17 cellular contexts compared by ENCODE assay signal in the genomic region with DNA sequence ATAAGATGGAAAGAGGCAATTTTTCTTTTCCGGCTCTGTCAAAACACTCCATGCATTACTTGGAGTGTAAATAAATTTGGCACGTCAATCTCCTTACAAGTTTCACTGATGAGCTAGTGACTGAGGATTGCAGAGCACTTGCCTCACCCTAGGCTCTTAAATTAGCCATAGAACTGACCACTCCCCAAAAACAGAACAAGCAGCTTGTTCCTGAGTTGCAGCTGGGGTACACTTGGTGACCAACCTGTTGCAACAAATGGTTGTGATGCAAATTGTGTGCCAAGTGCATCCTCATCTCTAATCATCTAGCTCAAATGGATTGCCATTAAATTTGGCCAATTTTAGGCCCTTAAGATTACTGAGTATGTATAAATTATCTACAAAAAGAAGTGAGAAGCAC.
DNase-seq lines count a peak whose midpoint lies in the region; ATAC-seq and TF ChIP-seq lines count a peak whose summit lies in the region.
"Had no signal": no experiment of that assay in that cellular context is flagged by ENCODE, and none has a peak within 500 bp of the region (broad histone marks: within the 10 kb centered on the region; RNA-seq: fewer than 3 reads in every experiment).

No MANE protein-coding gene starts in this region.

- 78% methylated on average over 2 of the region's 2 CpGs for WGBS in mammary epithelial cell (ENCODE audit: low coverage, missing lambda C conversion rate)
- WGBS in IMR-90 (ENCODE audit: extremely low coverage in 2 of 2, insufficient read length in 1 of 2), 2 experiments = 100% methylated on average over 1 of the region's 2 CpGs; no CpG with 5 or more reads in 1 of the 2 experiments
- 93 to 98% (median 96%) methylated on average over 2 of the region's 2 CpGs for WGBS in adrenal gland, 4 donors

- peak overlapping the region; percentile 48; the same call in 1 of the 2 replicates for H3K14ac ChIP-seq in IMR-90 (replicated peaks; ENCODE audit: low read depth, low read length)

- H3K27me3 ChIP-seq in mammary epithelial cell (ENCODE audit: insufficient read depth, low read length) = no peaks in the 10 kb centered on the region
- no peaks in the 10 kb centered on the region for H3K27me3 ChIP-seq in IMR-90 (ENCODE audit: control insufficient read depth, insufficient read depth, low read length)
- H3K27me3 ChIP-seq in upper lobe of right lung = no peaks in the 10 kb centered on the region
- H3K27me3 ChIP-seq in adrenal gland = no peaks in the 10 kb centered on the region
- H3K27me3 ChIP-seq in MM.1S (replicated peaks; ENCODE audit: insufficient read depth, low read length) = no peaks in the 10 kb centered on the region

- no peak overlapping the region for H3K4ac ChIP-seq in IMR-90 (ENCODE audit: low read depth, low read length)

- H3K56ac ChIP-seq in IMR-90 (ENCODE audit: extremely low read depth, insufficient read depth, low read length) = no peak overlapping the region

- H4K5ac ChIP-seq in IMR-90 (ENCODE audit: low read depth, low read length) = no peak overlapping the region

- no peak for TF ChIP-seq CTCF in MCF 10A (IDR thresholded peaks at IDR 0.05; ENCODE audit: unreplicated experiment)
- TF ChIP-seq CTCF in mammary epithelial cell (conservative IDR thresholded peaks at IDR 0.05 in 1 of 2, IDR thresholded peaks at IDR 0.05 in 1 of 2; ENCODE audit: extremely low read depth in 1 of 2, insufficient read depth in 1 of 2, low read depth in 1 of 2, low read length in 2 of 2) = no peak
- TF ChIP-seq CTCF in IMR-90 (conservative IDR thresholded peaks at IDR 0.05; ENCODE audit: low read depth, low read length) = no peak
- no peak for TF ChIP-seq CTCF in upper lobe of right lung (IDR thresholded peaks at IDR 0.05)
- no peak for TF ChIP-seq CTCF in adrenal gland (IDR thresholded peaks at IDR 0.05)
- TF ChIP-seq CTCF in MM.1S (IDR thresholded peaks at IDR 0.05; ENCODE audit: low read length) = no peak

- no peak overlapping the region for H2BK20ac ChIP-seq in IMR-90 (ENCODE audit: low read depth, low read length)

- H3K27me3 Mint-ChIP-seq in MCF 10A (ENCODE audit: insufficient read depth, unreplicated experiment) = no peaks in the 10 kb centered on the region

- DNase-seq in MCF 10A (ENCODE audit: unreplicated experiment) = no peak
- DNase-seq in mammary epithelial cell = no peak
- DNase-seq in IMR-90 = no peak
- peak; percentile 78 for DNase-seq in myocyte (ENCODE audit: low read depth)
- no peak for DNase-seq in upper lobe of right lung
- DNase-seq in adrenal gland = no peak
- DNase-seq in MM.1S = no peak
- DNase-seq: 8988T; C1 segment of cervical spinal cord; Caco-2; CD8-positive, alpha-beta T cell; DMS153; DND-41; GM23248; H7; HCEC 1CT had no signal

- in situ Hi-C loops in mammary epithelial cell (cut with MboI; ENCODE audit: low sequenced_read_pairs in 2 of 2) = no loop called here
- in situ Hi-C loops in IMR-90 (cut with MboI; ENCODE audit: low sequenced_read_pairs) = no loop called here

- no peak overlapping the region for H3K18ac ChIP-seq in IMR-90 (ENCODE audit: low read depth, low read length)

- H3K36me3 ChIP-seq in mammary epithelial cell (ENCODE audit: insufficient read depth, low read length) (peaks cover 15% of the 10 kb centered on the region), IMR-90 (ENCODE audit: control insufficient read depth, insufficient read depth, low read length) (peaks cover 31% of the 10 kb centered on the region), upper lobe of right lung (peaks cover 84% of the 10 kb centered on the region), adrenal gland (replicated peaks in 1 of 2) (peaks cover 0 to 51% of the 10 kb centered on the region in 2 donors), MM.1S (replicated peaks; ENCODE audit: insufficient read depth, low read length) (peaks cover 20% of the 10 kb centered on the region)

- ATAC-seq in IMR-90 (ENCODE audit: low read depth) (no peak; the same call in 1 of the 2 replicates), upper lobe of right lung (peak; percentile 44), SK-N-SH treated with all-trans-retinoic acid at 6 μM for 48 hours (no peak)
- ATAC-seq: CD8-positive, alpha-beta T cell had no signal

- no peak overlapping the region for H3K4me3 Mint-ChIP-seq in MCF 10A (ENCODE audit: unreplicated experiment)
- H3K4me3 Mint-ChIP-seq: CD8-positive, alpha-beta T cell had no signal

- no peak overlapping the region for H2AK9ac ChIP-seq in IMR-90 (replicated peaks; ENCODE audit: low read depth, low read length, poor library complexity)

- peaks cover 8% of the 10 kb centered on the region for H3K9me1 ChIP-seq in IMR-90 (ENCODE audit: insufficient read depth, low read length)

- H3K79me1 ChIP-seq in IMR-90 (ENCODE audit: low read depth in 1 of 2, low read length in 2 of 2) = peaks cover 0 to 9% of the 10 kb centered on the region in 2 experiments; a peak in 2 of 4 replicates

- H2AK5ac ChIP-seq in IMR-90 (ENCODE audit: low read depth, low read length) = no peak overlapping the region

- no peaks in the 10 kb centered on the region for H3F3A ChIP-seq in MM.1S (ENCODE audit: insufficient read depth, low read length)

- H3K36me3 Mint-ChIP-seq in MCF 10A (ENCODE audit: insufficient read depth, unreplicated experiment) = peaks cover 86% of the 10 kb centered on the region

- CTCF ChIA-PET in MCF 10A (lab: Yijun Ruan, JAX) (no interaction called here), mammary epithelial cell (lab: Charles Lee; ENCODE audit: low non-redundant PET) (interaction anchor here (0.8 kb wide), 1 partner anchor 89 kb away, joined by 4 read pairs; no protein-coding TSS in a partner anchor), IMR-90 (lab: Yijun Ruan, JAX) (no interaction called here)

- no peak overlapping the region for H2BK15ac ChIP-seq in IMR-90 (ENCODE audit: low read depth, low read length)

- H4K91ac ChIP-seq in IMR-90 (ENCODE audit: insufficient read depth, low read depth, low read length) = no peak overlapping the region

- H3K27ac ChIP-seq in mammary epithelial cell (ENCODE audit: insufficient read depth, low read depth, low read length) (no peak overlapping the region), IMR-90 (ENCODE audit: insufficient read depth, low read length) (no peak overlapping the region), upper lobe of right lung (no peak overlapping the region), adrenal gland (no peak overlapping the region), MM.1S (ENCODE audit: low read length) (no peak overlapping the region)
- H3K27ac ChIP-seq: GM23248 had no signal

- H3K4me3 ChIP-seq in mammary epithelial cell (replicated peaks in 1 of 3; ENCODE audit: insufficient read depth in 1 of 3, low read depth in 2 of 3, low read length in 3 of 3) = no peak overlapping the region
- no peak overlapping the region for H3K4me3 ChIP-seq in IMR-90 (ENCODE audit: insufficient read depth, low read depth, low read length)
- H3K4me3 ChIP-seq in upper lobe of right lung = no peak overlapping the region
- no peak overlapping the region for H3K4me3 ChIP-seq in adrenal gland
- H3K4me3 ChIP-seq in MM.1S (ENCODE audit: low read length) = no peak overlapping the region
- H3K4me3 ChIP-seq: GM23248 had no signal

- H3K4me1 Mint-ChIP-seq in MCF 10A (ENCODE audit: insufficient read depth, unreplicated experiment) = peaks cover 17% of the 10 kb centered on the region

- no peaks in the 10 kb centered on the region for H3K79me2 ChIP-seq in mammary epithelial cell (ENCODE audit: insufficient read depth, low read length)
- H3K79me2 ChIP-seq in MM.1S (ENCODE audit: low read length) = 0 out of 2 replicates have a peak, but pooled peaks cover 3% of the 10 kb centered on the region

- no peak overlapping the region for H4K8ac ChIP-seq in IMR-90 (ENCODE audit: low read depth in 2 of 2, low read length in 2 of 2)

- H3K4me1 ChIP-seq in mammary epithelial cell (ENCODE audit: insufficient read depth, low read length) (no peaks in the 10 kb centered on the region), IMR-90 (ENCODE audit: control insufficient read depth, insufficient read depth, low read length) (peaks cover 2% of the 10 kb centered on the region; the same call in 1 of the 2 replicates), upper lobe of right lung (no peaks in the 10 kb centered on the region), adrenal gland (replicated peaks in 1 of 2) (peaks cover 8 to 20% of the 10 kb centered on the region in 2 donors), MM.1S (ENCODE audit: low read length) (0 out of 2 replicates have a peak, but pooled peaks cover 7% of the 10 kb centered on the region)

- no peak overlapping the region for H2BK120ac ChIP-seq in IMR-90 (ENCODE audit: low read depth, low read length)

- no peaks in the 10 kb centered on the region for H3K9me3 ChIP-seq in mammary epithelial cell (replicated peaks; ENCODE audit: insufficient read depth, low read length)
- H3K9me3 ChIP-seq in IMR-90 (ENCODE audit: control insufficient read depth, insufficient read depth, low read length) = no peaks in the 10 kb centered on the region
- H3K9me3 ChIP-seq in upper lobe of right lung = no peaks in the 10 kb centered on the region
- peaks cover 0 to 7% (median 0%) of the 10 kb centered on the region in 3 donors for H3K9me3 ChIP-seq in adrenal gland (replicated peaks in 1 of 3)
- H3K9me3 ChIP-seq in MM.1S (replicated peaks; ENCODE audit: insufficient read depth, low read length) = no peaks in the 10 kb centered on the region
- H3K9me3 ChIP-seq: Caco-2 had no signal

- dilution Hi-C loops in mammary epithelial cell (cut with HindIII; ENCODE audit: low sequenced_read_pairs) (no loop called here), IMR-90 (cut with HindIII; ENCODE audit: low sequenced_read_pairs, unreplicated experiment) (no loop called here)

- H3K9ac ChIP-seq in mammary epithelial cell (ENCODE audit: insufficient read depth, low read length) (no peak overlapping the region), IMR-90 (ENCODE audit: low read depth, low read length) (no peak overlapping the region), MM.1S (ENCODE audit: low read length) (no peak overlapping the region)
- H3K9ac ChIP-seq: GM23248 had no signal

- peaks cover 7% of the 10 kb centered on the region for H3K9me3 Mint-ChIP-seq in MCF 10A (ENCODE audit: unreplicated experiment)

- H3K4me2 ChIP-seq in mammary epithelial cell (ENCODE audit: insufficient read depth, low read depth, low read length) (no peak overlapping the region), IMR-90 (ENCODE audit: low read depth, low read length) (no peak overlapping the region), MM.1S (ENCODE audit: low read depth, low read length) (no peak overlapping the region)

- no TSS peak for BruUV-seq in MCF 10A (replicated peaks; lab: Mats Ljungman, UMichigan)
- no TSS peak for BruUV-seq in mammary epithelial cell (replicated peaks; lab: Mats Ljungman, UMichigan)
- no TSS peak for BruUV-seq in IMR-90 (replicated peaks; lab: Mats Ljungman, UMichigan)

- TF ChIP-seq POLR2A in IMR-90 (IDR thresholded peaks at IDR 0.05; ENCODE audit: low read depth, low read length) (no peak), adrenal gland (IDR thresholded peaks at IDR 0.05) (no peak)

- no peak overlapping the region for H3K23ac ChIP-seq in IMR-90 (ENCODE audit: low read depth, low read length)

- H3K27ac Mint-ChIP-seq in MCF 10A (ENCODE audit: low read depth, unreplicated experiment) = peak overlapping the region; percentile 7
- H3K27ac Mint-ChIP-seq: CD8-positive, alpha-beta T cell had no signal

- H2AFZ ChIP-seq in mammary epithelial cell (ENCODE audit: low read depth, low read length) (no peak overlapping the region), IMR-90 (replicated peaks; ENCODE audit: low read length, poor library complexity) (no peak overlapping the region), MM.1S (ENCODE audit: low read length) (no peak overlapping the region)
- H2AFZ ChIP-seq: GM23248 had no signal

- intact Hi-C loops in MCF 10A (cut with micrococcal nuclease) = no loop called here
- intact Hi-C loops in mammary epithelial cell (cut with micrococcal nuclease) = no loop called here
- intact Hi-C loops in IMR-90 (cut with micrococcal nuclease) = no loop called here
- intact Hi-C loops in upper lobe of right lung (cut with DNase I) = no loop called here
- intact Hi-C loops in adrenal gland (cut with DNase I) = no loop called here

- TF ChIP-seq RAD21 in IMR-90 (IDR thresholded peaks at IDR 0.05; ENCODE audit: low read length) = no peak

- no peaks in the 10 kb centered on the region for H3K9me2 ChIP-seq in MM.1S (replicated peaks; ENCODE audit: insufficient read depth, low read length)

- no peak overlapping the region for H2BK5ac ChIP-seq in IMR-90 (ENCODE audit: low read depth, low read length, poor library complexity, severe bottlenecking)

- POLR2A ChIA-PET in MCF 10A (lab: Yijun Ruan, JAX) (no interaction called here), IMR-90 (lab: Charles Lee; ENCODE audit: unreplicated experiment) (no interaction called here)

- H4K20me1 ChIP-seq in mammary epithelial cell (ENCODE audit: insufficient read depth, low read length) (no peaks in the 10 kb centered on the region), IMR-90 (ENCODE audit: insufficient read depth, low read length) (no peaks in the 10 kb centered on the region), MM.1S (ENCODE audit: insufficient read depth, low read length) (no peaks in the 10 kb centered on the region)
